In the genomic region with DNA sequence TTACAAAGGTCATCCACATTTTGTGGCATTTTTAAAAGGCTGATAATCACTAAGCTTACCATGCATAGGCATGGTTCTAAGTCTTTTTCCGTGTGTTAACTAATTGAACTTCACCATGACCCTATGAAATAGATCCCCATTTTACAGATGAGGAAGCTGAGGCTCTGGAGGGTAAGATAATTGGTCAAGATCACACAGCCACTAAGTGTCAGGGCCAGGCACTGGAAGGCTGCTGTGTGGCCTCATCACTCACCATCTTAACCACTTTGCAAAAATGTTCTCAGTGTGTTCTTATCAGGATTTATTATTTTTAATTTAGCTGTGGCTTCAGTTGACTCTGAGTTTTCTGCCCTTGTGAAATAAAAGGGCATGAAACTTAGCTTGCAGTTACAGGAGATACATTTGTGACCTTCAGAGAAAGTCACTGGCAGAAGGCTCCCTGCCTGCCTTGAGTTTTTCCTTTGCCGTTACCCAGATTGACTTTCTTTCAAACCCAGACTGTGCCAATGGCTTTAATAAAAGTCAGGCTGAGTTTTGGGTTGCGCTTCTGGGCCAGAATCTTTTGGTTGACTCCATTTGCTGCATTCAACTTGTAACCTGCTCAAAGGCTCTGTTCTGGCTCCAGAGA, we compare ENCODE assay signal across 1 cellular context.
TF ChIP-seq lines count a peak whose summit lies in the region.

No MANE protein-coding gene starts in this region.

TF ChIP-seq in K562, 482 proteins besides CTCF, POLR2A, EP300 and RAD21 (continued from another document):
- TF ChIP-seq HOMEZ (CRISPR knock-in tag; IDR thresholded peaks at IDR 0.05) (no peak), TSHZ1 (CRISPR knock-in tag; IDR thresholded peaks at IDR 0.05) (no peak), ZNF655 (CRISPR knock-in tag; IDR thresholded peaks at IDR 0.05) (no peak), CBFB (CRISPR knock-in tag; IDR thresholded peaks at IDR 0.05) (no peak), ZZZ3 (IDR thresholded peaks at IDR 0.05) (no peak), PHB (CRISPR knock-in tag; IDR thresholded peaks at IDR 0.05) (no peak), FOXP4 (CRISPR knock-in tag; IDR thresholded peaks at IDR 0.05; ENCODE audit: borderline replicate concordance) (no peak), RBM25 (IDR thresholded peaks at IDR 0.05; ENCODE audit: low read depth, low read length, severe bottlenecking) (peak; percentile 97), AFF1 (IDR thresholded peaks at IDR 0.05; ENCODE audit: low read depth in 1 of 2, partially characterized antibody in 2 of 2) (no peak), KDM1A (IDR thresholded peaks at IDR 0.05) (peak in 1 of 2 experiments; percentile 41; a peak in 1 of 4 replicates), ZBED1 (IDR thresholded peaks at IDR 0.05) (no peak), BCOR (IDR thresholded peaks at IDR 0.05) (peak; percentile 91), NEUROD1 (IDR thresholded peaks at IDR 0.05; ENCODE audit: borderline replicate concordance, low read depth, low read length, partially characterized antibody) (no peak), ZNF77 (CRISPR knock-in tag; IDR thresholded peaks at IDR 0.05) (no peak), GATAD2A (IDR thresholded peaks at IDR 0.05) (no peak), ESRRA (IDR thresholded peaks at IDR 0.05; ENCODE audit: borderline replicate concordance, low read depth) (peak; percentile 41; the same call in 1 of the 2 replicates), ASH1L (IDR thresholded peaks at IDR 0.05; ENCODE audit: borderline replicate concordance, low read depth, partially characterized antibody) (no peak), ZNF830 (CRISPR knock-in tag; IDR thresholded peaks at IDR 0.05) (no peak), CREBBP (IDR thresholded peaks at IDR 0.05; ENCODE audit: low read depth, low read length) (no peak), CHD4 (IDR thresholded peaks at IDR 0.05; ENCODE audit: insufficient read depth, insufficient replicate concordance, low read depth, low read length, poor library complexity, severe bottlenecking) (peak; percentile 51), TAF15 (IDR thresholded peaks at IDR 0.05; ENCODE audit: low read depth, low read length) (no peak), ZSCAN32 (CRISPR knock-in tag; IDR thresholded peaks at IDR 0.05) (no peak), ZNF696 (CRISPR knock-in tag; conservative IDR thresholded peaks at IDR 0.05) (no peak)
- TF ChIP-seq, protein P1, sequence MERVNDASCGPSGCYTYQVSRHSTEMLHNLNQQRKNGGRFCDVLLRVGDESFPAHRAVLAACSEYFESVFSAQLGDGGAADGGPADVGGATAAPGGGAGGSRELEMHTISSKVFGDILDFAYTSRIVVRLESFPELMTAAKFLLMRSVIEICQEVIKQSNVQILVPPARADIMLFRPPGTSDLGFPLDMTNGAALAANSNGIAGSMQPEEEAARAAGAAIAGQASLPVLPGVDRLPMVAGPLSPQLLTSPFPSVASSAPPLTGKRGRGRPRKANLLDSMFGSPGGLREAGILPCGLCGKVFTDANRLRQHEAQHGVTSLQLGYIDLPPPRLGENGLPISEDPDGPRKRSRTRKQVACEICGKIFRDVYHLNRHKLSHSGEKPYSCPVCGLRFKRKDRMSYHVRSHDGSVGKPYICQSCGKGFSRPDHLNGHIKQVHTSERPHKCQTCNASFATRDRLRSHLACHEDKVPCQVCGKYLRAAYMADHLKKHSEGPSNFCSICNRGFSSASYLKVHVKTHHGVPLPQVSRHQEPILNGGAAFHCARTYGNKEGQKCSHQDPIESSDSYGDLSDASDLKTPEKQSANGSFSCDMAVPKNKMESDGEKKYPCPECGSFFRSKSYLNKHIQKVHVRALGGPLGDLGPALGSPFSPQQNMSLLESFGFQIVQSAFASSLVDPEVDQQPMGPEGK (CRISPR knock-in tag; IDR thresholded peaks at IDR 0.05; ENCODE audit: borderline replicate concordance) = no peak
- TF ChIP-seq, protein P2, sequence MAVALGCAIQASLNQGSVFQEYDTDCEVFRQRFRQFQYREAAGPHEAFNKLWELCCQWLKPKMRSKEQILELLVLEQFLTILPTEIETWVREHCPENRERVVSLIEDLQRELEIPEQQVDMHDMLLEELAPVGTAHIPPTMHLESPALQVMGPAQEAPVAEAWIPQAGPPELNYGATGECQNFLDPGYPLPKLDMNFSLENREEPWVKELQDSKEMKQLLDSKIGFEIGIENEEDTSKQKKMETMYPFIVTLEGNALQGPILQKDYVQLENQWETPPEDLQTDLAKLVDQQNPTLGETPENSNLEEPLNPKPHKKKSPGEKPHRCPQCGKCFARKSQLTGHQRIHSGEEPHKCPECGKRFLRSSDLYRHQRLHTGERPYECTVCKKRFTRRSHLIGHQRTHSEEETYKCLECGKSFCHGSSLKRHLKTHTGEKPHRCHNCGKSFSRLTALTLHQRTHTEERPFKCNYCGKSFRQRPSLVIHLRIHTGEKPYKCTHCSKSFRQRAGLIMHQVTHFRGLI (CRISPR knock-in tag; IDR thresholded peaks at IDR 0.05) = no peak
- TF ChIP-seq, protein P3, sequence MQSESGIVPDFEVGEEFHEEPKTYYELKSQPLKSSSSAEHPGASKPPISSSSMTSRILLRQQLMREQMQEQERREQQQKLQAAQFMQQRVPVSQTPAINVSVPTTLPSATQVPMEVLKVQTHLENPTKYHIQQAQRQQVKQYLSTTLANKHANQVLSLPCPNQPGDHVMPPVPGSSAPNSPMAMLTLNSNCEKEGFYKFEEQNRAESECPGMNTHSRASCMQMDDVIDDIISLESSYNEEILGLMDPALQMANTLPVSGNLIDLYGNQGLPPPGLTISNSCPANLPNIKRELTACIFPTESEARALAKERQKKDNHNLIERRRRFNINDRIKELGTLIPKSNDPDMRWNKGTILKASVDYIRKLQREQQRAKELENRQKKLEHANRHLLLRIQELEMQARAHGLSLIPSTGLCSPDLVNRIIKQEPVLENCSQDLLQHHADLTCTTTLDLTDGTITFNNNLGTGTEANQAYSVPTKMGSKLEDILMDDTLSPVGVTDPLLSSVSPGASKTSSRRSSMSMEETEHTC (IDR thresholded peaks at IDR 0.05) = no peak
